Comparison of ENCODE assay signal across 25 cellular contexts in the genomic region with DNA sequence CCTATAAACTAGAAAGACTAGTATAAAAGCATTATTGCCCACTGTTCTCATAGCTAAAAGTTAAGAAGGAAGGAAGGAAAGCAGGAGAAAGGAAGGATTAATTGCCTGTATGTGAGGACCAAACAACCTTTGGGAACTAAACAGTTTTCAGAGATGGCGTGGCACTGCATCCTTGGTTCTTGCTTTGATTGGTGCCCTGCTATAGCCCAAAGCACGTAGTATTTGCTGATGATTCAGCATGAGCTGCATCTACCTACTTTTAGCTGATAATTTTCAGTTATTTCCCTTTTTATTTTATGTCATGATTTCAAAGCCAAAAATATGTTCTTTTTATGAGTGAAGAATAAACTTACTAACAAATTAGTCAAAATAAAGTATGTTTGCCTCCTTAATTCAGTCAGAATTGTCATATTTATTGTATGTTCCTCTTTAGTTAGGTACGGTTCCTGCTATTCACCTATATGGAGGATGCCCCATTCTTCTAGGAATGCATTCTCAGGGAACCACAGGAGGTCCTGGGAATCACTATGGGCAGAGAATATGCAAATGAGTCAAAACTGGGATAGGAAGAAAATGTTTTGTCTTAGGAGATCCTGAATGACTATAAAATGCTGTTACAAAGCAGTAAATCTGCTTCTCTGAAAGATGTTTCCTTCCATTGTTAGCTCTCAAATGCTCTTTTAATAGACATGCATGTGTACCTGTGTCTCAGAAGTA.
DNase-seq lines count a peak whose midpoint lies in the region; ATAC-seq and TF ChIP-seq lines count a peak whose summit lies in the region.
"Had no signal": no experiment of that assay in that cellular context is flagged by ENCODE, and none has a peak within 500 bp of the region (broad histone marks: within the 10 kb centered on the region; RNA-seq: fewer than 3 reads in every experiment).

No MANE protein-coding gene starts in this region.

- H3K4me3 ChIP-seq in fibroblast of lung (replicated peaks in 1 of 4; ENCODE audit: control extremely low read depth in 1 of 4, insufficient read depth in 1 of 4, low read depth in 3 of 4, low read length in 4 of 4) (no peak overlapping the region), neural progenitor cell (no peak overlapping the region)
- H3K4me3 ChIP-seq: skin epidermis, thyroid gland had no signal

- H3K4me1 ChIP-seq in fibroblast of lung (ENCODE audit: control insufficient read depth, extremely low read depth, insufficient read depth, low read length) (peaks cover 41% of the 10 kb centered on the region), neural progenitor cell (no peaks in the 10 kb centered on the region)

- peak overlapping the region; percentile 37; the same call in 1 of the 2 replicates for H3K27ac Mint-ChIP-seq in WTC11
- no peak overlapping the region for H3K27ac Mint-ChIP-seq in neural progenitor cell
- H3K27ac Mint-ChIP-seq: activated naive CD4-positive, alpha-beta T cell treated with anti-CD3 and anti-CD28 coated beads, Interleukin-2, amount 10 ng/mL, durations not matched to agents 7 days and 5 days; activated T-cell treated with anti-CD3 and anti-CD28 coated beads, Interleukin-2, amount 50 U/mL, for 72 hours; CD8-positive, alpha-beta memory T cell; progenitor cell of endocrine pancreas had no signal

- no peaks in the 10 kb centered on the region for H3K27me3 Mint-ChIP-seq in WTC11 (ENCODE audit: low read depth)
- H3K27me3 Mint-ChIP-seq in neural progenitor cell (ENCODE audit: insufficient read depth, low read depth), result no peaks in the 10 kb centered on the region
- H3K27me3 Mint-ChIP-seq: activated naive CD4-positive, alpha-beta T cell treated with anti-CD3 and anti-CD28 coated beads, Interleukin-2, amount 10 ng/mL, durations not matched to agents 7 days and 5 days; progenitor cell of endocrine pancreas had no signal

- POLR2A ChIA-PET in WTC11 (lab: Charles Lee), result no interaction called here

- H3K27me3 ChIP-seq in fibroblast of lung (ENCODE audit: control insufficient read depth, insufficient read depth, low read length) (no peaks in the 10 kb centered on the region), neural progenitor cell (no peaks in the 10 kb centered on the region)
- H3K27me3 ChIP-seq: thyroid gland had no signal

- H3K9me3 Mint-ChIP-seq in WTC11 (peaks cover 4% of the 10 kb centered on the region), neural progenitor cell (no peaks in the 10 kb centered on the region)
- H3K9me3 Mint-ChIP-seq: activated naive CD4-positive, alpha-beta T cell treated with anti-CD3 and anti-CD28 coated beads, Interleukin-2, amount 10 ng/mL, durations not matched to agents 7 days and 5 days; activated T-cell treated with anti-CD3 and anti-CD28 coated beads, Interleukin-2, amount 50 U/mL, for 72 hours; CD8-positive, alpha-beta memory T cell; nephron progenitor cell had no signal

- DNase-seq in HCEC 1CT (peak; percentile 63), WTC11 (ENCODE audit: low spot score) (peak; percentile 16), fibroblast of lung (ENCODE audit: low read depth in 2 of 2) (peak; percentile 20 to 67), neural progenitor cell (ENCODE audit: low spot score) (peak; percentile 35), CD1c-positive myeloid dendritic cell (ENCODE audit: extremely low spot score) (no peak), hepatic stellate cell (ENCODE audit: low spot score) (no peak), NCI-H526 treated with DMSO at 0.1 percent for 48 hours (lab: John Stamatoyannopoulos, UW) (no peak), NCI-H446 treated with DMSO at 0.1 percent for 48 hours (lab: John Stamatoyannopoulos, UW) (no peak)
- DNase-seq: activated naive CD4-positive, alpha-beta T cell treated with anti-CD3 and anti-CD28 coated beads, Interleukin-2, amount 10 ng/mL, durations not matched to agents 7 days and 5 days; activated T-cell treated with anti-CD3 and anti-CD28 coated beads, Interleukin-2, amount 50 U/mL, for 72 hours; aorta; CD8-positive, alpha-beta memory T cell; left cardiac atrium; midbrain; NCI-H1417; NCI-H510A treated with DMSO at 0.1 percent for 48 hours; nephron progenitor cell; stimulated activated CD4-positive, alpha-beta T cell treated with anti-CD3 and anti-CD28 coated beads, Interleukin-2, amount 100 ng/mL, for 48 hours; stimulated activated naive CD4-positive, alpha-beta T cell treated with Interleukin-2 at 50 U/mL for 16 hours; T-helper 9 cell; thyroid gland had no signal

- H3K4me1 Mint-ChIP-seq in WTC11 (peaks cover 21% of the 10 kb centered on the region), neural progenitor cell (peaks cover 3% of the 10 kb centered on the region)
- H3K4me1 Mint-ChIP-seq: activated naive CD4-positive, alpha-beta T cell treated with anti-CD3 and anti-CD28 coated beads, Interleukin-2, amount 10 ng/mL, durations not matched to agents 7 days and 5 days; CD8-positive, alpha-beta memory T cell; nephron progenitor cell had no signal

- H3F3A ChIP-seq in neural progenitor cell (ENCODE audit: low read depth), result no peaks in the 10 kb centered on the region

- no peak overlapping the region for H3K4me3 Mint-ChIP-seq in WTC11
- no peak overlapping the region for H3K4me3 Mint-ChIP-seq in neural progenitor cell
- H3K4me3 Mint-ChIP-seq: activated naive CD4-positive, alpha-beta T cell treated with anti-CD3 and anti-CD28 coated beads, Interleukin-2, amount 10 ng/mL, durations not matched to agents 7 days and 5 days; activated T-cell treated with anti-CD3 and anti-CD28 coated beads, Interleukin-2, amount 50 U/mL, for 72 hours; CD8-positive, alpha-beta memory T cell; nephron progenitor cell had no signal

- H3K36me3 ChIP-seq in fibroblast of lung (ENCODE audit: control insufficient read depth, insufficient read depth, low read length), result no peaks in the 10 kb centered on the region
- H3K36me3 ChIP-seq in neural progenitor cell, result no peaks in the 10 kb centered on the region
- H3K36me3 ChIP-seq: thyroid gland had no signal

- H3K79me2 ChIP-seq in fibroblast of lung (ENCODE audit: control insufficient read depth, insufficient read depth, low read length), result no peaks in the 10 kb centered on the region
- H3K79me2 ChIP-seq in neural progenitor cell (ENCODE audit: low read depth), result no peaks in the 10 kb centered on the region

- H3K9me3 ChIP-seq in fibroblast of lung (ENCODE audit: control insufficient read depth, insufficient read depth, low read depth, low read length) (no peaks in the 10 kb centered on the region), neural progenitor cell (ENCODE audit: low read depth) (no peaks in the 10 kb centered on the region)
- H3K9me3 ChIP-seq: thyroid gland had no signal

- ATAC-seq in WTC11, result peak; percentile 88
- ATAC-seq: activated CD4-positive, CD25-positive, alpha-beta regulatory T cell treated with anti-CD3 and anti-CD28 coated beads, Interleukin-2, amount 50 U/mL, for 24 hours; activated T-cell treated with anti-CD3 and anti-CD28 coated beads, Interleukin-2, amount 50 U/mL, for 72 hours; HepG2 had no signal

- peak overlapping the region; percentile 27 for H3K4me2 ChIP-seq in fibroblast of lung (ENCODE audit: extremely low read depth, insufficient read depth, low read length)
- H3K4me2 ChIP-seq in neural progenitor cell, result no peak overlapping the region

- H3K9ac ChIP-seq in fibroblast of lung (ENCODE audit: insufficient read depth, low read length) (peak overlapping the region; percentile 52), neural progenitor cell (no peak overlapping the region)

- CTCF ChIA-PET in WTC11 (lab: Charles Lee), result interaction anchor here (1.0 kb wide), 1 partner anchor 391 kb away, joined by 5 read pairs; no protein-coding TSS in a partner anchor

- peaks cover 3% of the 10 kb centered on the region; the same call in 1 of the 2 replicates for H3K36me3 Mint-ChIP-seq in WTC11
- peaks cover 15% of the 10 kb centered on the region for H3K36me3 Mint-ChIP-seq in neural progenitor cell
- H3K36me3 Mint-ChIP-seq: activated naive CD4-positive, alpha-beta T cell treated with anti-CD3 and anti-CD28 coated beads, Interleukin-2, amount 10 ng/mL, durations not matched to agents 7 days and 5 days; CD8-positive, alpha-beta memory T cell had no signal

- H2AFZ ChIP-seq in fibroblast of lung (ENCODE audit: low read length) (no peak overlapping the region), neural progenitor cell (replicated peaks) (no peak overlapping the region)

- H4K20me1 ChIP-seq in fibroblast of lung (ENCODE audit: control insufficient read depth, extremely low read depth, insufficient read depth, low read length), result no peaks in the 10 kb centered on the region
- no peaks in the 10 kb centered on the region for H4K20me1 ChIP-seq in neural progenitor cell (ENCODE audit: low read depth)

- TF ChIP-seq CTCF in WTC11 (IDR thresholded peaks at IDR 0.05) (no peak), fibroblast of lung (conservative IDR thresholded peaks at IDR 0.05 in 1 of 2, IDR thresholded peaks at IDR 0.05 in 1 of 2; ENCODE audit: low read depth in 1 of 2, low read length in 2 of 2) (no peak), neural progenitor cell (IDR thresholded peaks at IDR 0.05) (no peak)

- H3K27ac ChIP-seq in fibroblast of lung (ENCODE audit: insufficient read depth, low read length), result peak overlapping the region; percentile 99
- no peak overlapping the region for H3K27ac ChIP-seq in neural progenitor cell
- H3K27ac ChIP-seq: skin epidermis, thyroid gland had no signal

TF ChIP-seq in WTC11, 78 proteins besides CTCF, POLR2A, EP300 and RAD21 (continues in another document):
- no peak for TF ChIP-seq STAT6 (CRISPR knock-in tag; conservative IDR thresholded peaks at IDR 0.05; ENCODE audit: low read depth)

Comparison
In these comparisons a context has a peak if more than half of its experiments do, and no peak if none do; other contexts are left out.
1. DNase-seq: peak in HCEC 1CT (single experiment), WTC11 (single experiment), fibroblast of lung (2 of 2) and neural progenitor cell (single experiment); none in CD1c-positive myeloid dendritic cell (single experiment), hepatic stellate cell (single experiment), NCI-H526 treated with DMSO at 0.1 percent for 48 hours (single experiment) and NCI-H446 treated with DMSO at 0.1 percent for 48 hours (single experiment).